In the genomic region with DNA sequence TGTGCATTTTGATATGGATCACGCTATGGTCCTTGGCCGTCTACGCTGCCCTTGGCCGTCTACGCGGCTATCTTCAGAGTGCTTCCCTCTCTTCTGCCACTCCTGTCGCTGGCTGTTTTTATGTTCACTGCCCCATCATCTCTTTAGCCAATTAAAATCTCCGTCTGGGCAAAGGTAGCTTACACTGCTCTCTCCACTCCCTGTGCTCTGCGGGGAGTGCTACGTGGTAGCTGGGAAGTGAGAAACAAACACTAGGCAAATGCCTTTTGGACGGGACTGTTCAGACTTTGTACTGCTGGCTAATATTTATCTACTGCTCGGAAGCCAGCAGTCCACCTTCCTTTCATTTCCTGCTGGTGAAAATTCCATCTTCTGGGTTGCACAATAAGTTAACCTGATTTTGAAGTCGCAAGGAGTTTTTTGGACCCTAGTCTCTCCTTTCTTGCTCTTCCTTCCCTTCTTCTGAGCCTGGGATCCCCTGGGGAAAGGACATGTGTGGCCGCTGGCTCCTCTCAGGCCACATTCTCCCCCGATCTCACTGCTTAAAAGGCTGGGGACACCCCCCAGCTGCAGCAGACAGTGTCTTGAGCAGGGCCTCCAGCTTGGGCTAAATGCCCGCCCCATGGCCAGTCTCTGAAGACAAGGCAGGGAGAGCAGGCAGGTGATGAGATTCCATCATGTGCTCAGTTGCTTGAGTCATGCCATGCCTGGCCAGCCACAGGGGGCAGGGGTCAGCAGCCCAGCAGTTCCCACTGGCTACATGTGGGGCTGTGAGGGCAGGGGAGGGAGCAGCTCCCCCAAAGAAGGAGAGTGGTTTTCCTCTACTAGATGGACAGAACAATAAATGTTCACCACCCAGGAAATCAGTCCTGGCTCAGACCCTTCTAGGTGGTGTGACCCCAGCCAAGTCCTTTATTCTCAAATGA, we compare ENCODE assay signal across 1 cellular context.
TF ChIP-seq lines count a peak whose summit lies in the region.

No MANE protein-coding gene starts in this region.

TF ChIP-seq in HepG2, 621 proteins besides CTCF, POLR2A, EP300 and RAD21 (continued from another document and continues in another):
- TF ChIP-seq ZNF407 (CRISPR knock-in tag; IDR thresholded peaks at IDR 0.05; ENCODE audit: not compliant biosample characterization), result no peak
- TF ChIP-seq SALL2 (CRISPR knock-in tag; IDR thresholded peaks at IDR 0.05), result peak; percentile 67; the same call in 1 of the 2 replicates
- TF ChIP-seq ZNF276 (CRISPR knock-in tag; IDR thresholded peaks at IDR 0.05; ENCODE audit: low read depth), result no peak
- peak; percentile 57 for TF ChIP-seq RBM39 (IDR thresholded peaks at IDR 0.05; ENCODE audit: low read depth, low read length, poor library complexity, severe bottlenecking)
- no peak for TF ChIP-seq ZNF674 (CRISPR knock-in tag; IDR thresholded peaks at IDR 0.05; ENCODE audit: low read depth)
- TF ChIP-seq IKZF1 (IDR thresholded peaks at IDR 0.05), result no peak
- no peak for TF ChIP-seq NONO (IDR thresholded peaks at IDR 0.05)
- peak; percentile 69 for TF ChIP-seq NONO (CRISPR knock-in tag; conservative IDR thresholded peaks at IDR 0.05)
- TF ChIP-seq HOXA7 (CRISPR knock-in tag; IDR thresholded peaks at IDR 0.05), result no peak
- TF ChIP-seq ZNF460 (CRISPR knock-in tag; IDR thresholded peaks at IDR 0.05; ENCODE audit: borderline replicate concordance), result no peak
- peak; percentile 65; the same call in 1 of the 2 replicates for TF ChIP-seq ZNF264 (CRISPR knock-in tag; IDR thresholded peaks at IDR 0.05)
- no peak for TF ChIP-seq ZNF382 (CRISPR knock-in tag; IDR thresholded peaks at IDR 0.05; ENCODE audit: borderline replicate concordance)
- TF ChIP-seq, protein P1, sequence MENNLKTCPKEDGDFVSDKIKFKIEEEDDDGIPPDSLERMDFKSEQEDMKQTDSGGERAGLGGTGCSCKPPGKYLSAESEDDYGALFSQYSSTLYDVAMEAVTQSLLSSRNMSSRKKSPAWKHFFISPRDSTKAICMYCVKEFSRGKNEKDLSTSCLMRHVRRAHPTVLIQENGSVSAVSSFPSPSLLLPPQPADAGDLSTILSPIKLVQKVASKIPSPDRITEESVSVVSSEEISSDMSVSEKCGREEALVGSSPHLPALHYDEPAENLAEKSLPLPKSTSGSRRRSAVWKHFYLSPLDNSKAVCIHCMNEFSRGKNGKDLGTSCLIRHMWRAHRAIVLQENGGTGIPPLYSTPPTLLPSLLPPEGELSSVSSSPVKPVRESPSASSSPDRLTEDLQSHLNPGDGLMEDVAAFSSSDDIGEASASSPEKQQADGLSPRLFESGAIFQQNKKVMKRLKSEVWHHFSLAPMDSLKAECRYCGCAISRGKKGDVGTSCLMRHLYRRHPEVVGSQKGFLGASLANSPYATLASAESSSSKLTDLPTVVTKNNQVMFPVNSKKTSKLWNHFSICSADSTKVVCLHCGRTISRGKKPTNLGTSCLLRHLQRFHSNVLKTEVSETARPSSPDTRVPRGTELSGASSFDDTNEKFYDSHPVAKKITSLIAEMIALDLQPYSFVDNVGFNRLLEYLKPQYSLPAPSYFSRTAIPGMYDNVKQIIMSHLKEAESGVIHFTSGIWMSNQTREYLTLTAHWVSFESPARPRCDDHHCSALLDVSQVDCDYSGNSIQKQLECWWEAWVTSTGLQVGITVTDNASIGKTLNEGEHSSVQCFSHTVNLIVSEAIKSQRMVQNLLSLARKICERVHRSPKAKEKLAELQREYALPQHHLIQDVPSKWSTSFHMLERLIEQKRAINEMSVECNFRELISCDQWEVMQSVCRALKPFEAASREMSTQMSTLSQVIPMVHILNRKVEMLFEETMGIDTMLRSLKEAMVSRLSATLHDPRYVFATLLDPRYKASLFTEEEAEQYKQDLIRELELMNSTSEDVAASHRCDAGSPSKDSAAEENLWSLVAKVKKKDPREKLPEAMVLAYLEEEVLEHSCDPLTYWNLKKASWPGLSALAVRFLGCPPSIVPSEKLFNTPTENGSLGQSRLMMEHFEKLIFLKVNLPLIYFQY (CRISPR knock-in tag; IDR thresholded peaks at IDR 0.05; ENCODE audit: borderline replicate concordance), result no peak
- TF ChIP-seq MLLT10 (CRISPR knock-in tag; IDR thresholded peaks at IDR 0.05), result no peak
- TF ChIP-seq, protein P2, sequence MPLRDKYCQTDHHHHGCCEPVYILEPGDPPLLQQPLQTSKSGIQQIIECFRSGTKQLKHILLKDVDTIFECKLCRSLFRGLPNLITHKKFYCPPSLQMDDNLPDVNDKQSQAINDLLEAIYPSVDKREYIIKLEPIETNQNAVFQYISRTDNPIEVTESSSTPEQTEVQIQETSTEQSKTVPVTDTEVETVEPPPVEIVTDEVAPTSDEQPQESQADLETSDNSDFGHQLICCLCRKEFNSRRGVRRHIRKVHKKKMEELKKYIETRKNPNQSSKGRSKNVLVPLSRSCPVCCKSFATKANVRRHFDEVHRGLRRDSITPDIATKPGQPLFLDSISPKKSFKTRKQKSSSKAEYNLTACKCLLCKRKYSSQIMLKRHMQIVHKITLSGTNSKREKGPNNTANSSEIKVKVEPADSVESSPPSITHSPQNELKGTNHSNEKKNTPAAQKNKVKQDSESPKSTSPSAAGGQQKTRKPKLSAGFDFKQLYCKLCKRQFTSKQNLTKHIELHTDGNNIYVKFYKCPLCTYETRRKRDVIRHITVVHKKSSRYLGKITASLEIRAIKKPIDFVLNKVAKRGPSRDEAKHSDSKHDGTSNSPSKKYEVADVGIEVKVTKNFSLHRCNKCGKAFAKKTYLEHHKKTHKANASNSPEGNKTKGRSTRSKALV (CRISPR knock-in tag; IDR thresholded peaks at IDR 0.05), result no peak
- TF ChIP-seq, protein P3, sequence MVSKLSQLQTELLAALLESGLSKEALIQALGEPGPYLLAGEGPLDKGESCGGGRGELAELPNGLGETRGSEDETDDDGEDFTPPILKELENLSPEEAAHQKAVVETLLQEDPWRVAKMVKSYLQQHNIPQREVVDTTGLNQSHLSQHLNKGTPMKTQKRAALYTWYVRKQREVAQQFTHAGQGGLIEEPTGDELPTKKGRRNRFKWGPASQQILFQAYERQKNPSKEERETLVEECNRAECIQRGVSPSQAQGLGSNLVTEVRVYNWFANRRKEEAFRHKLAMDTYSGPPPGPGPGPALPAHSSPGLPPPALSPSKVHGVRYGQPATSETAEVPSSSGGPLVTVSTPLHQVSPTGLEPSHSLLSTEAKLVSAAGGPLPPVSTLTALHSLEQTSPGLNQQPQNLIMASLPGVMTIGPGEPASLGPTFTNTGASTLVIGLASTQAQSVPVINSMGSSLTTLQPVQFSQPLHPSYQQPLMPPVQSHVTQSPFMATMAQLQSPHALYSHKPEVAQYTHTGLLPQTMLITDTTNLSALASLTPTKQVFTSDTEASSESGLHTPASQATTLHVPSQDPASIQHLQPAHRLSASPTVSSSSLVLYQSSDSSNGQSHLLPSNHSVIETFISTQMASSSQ (IDR thresholded peaks at IDR 0.05; ENCODE audit: low read depth), result peak; percentile 97
- TF ChIP-seq, protein P3 (CRISPR knock-in tag; IDR thresholded peaks at IDR 0.05; ENCODE audit: borderline replicate concordance), result peak; percentile 99
- TF ChIP-seq BHLHE40 (IDR thresholded peaks at IDR 0.05; ENCODE audit: low read length), result peak; percentile 60; the same call in 1 of the 2 replicates
- TF ChIP-seq ZFP90 (CRISPR knock-in tag; IDR thresholded peaks at IDR 0.05; ENCODE audit: borderline replicate concordance), result peak; percentile 86; the same call in 1 of the 2 replicates
- TF ChIP-seq, protein P4, sequence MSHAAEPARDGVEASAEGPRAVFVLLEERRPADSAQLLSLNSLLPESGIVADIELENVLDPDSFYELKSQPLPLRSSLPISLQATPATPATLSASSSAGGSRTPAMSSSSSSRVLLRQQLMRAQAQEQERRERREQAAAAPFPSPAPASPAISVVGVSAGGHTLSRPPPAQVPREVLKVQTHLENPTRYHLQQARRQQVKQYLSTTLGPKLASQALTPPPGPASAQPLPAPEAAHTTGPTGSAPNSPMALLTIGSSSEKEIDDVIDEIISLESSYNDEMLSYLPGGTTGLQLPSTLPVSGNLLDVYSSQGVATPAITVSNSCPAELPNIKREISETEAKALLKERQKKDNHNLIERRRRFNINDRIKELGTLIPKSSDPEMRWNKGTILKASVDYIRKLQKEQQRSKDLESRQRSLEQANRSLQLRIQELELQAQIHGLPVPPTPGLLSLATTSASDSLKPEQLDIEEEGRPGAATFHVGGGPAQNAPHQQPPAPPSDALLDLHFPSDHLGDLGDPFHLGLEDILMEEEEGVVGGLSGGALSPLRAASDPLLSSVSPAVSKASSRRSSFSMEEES (CRISPR knock-in tag; IDR thresholded peaks at IDR 0.05), result peak; percentile 63
- peak; percentile 73; the same call in 1 of the 2 replicates for TF ChIP-seq ZNF451 (CRISPR knock-in tag; IDR thresholded peaks at IDR 0.05)
- TF ChIP-seq PBX2 (CRISPR knock-in tag; IDR thresholded peaks at IDR 0.05), result no peak
